Comparison of ENCODE assay signal across 2 cellular contexts in genomic region chr9:127368852-127369402, GRCh38.
TF ChIP-seq lines count a peak whose summit lies in the region.

No MANE protein-coding gene starts in this region.

TF ChIP-seq in A549, 52 proteins besides CTCF, POLR2A, EP300 and RAD21:
- TF ChIP-seq HOXB13 (CRISPR knock-in tag; IDR thresholded peaks at IDR 0.05; ENCODE audit: low read depth) (no peak), CHD4 (IDR thresholded peaks at IDR 0.05; ENCODE audit: borderline replicate concordance) (no peak), MAFK (IDR thresholded peaks at IDR 0.05; ENCODE audit: partially characterized antibody) (peak; percentile 93)

TF ChIP-seq in H1, 55 proteins besides CTCF, POLR2A, EP300 and RAD21:
- TF ChIP-seq MAFK (IDR thresholded peaks at IDR 0.05; ENCODE audit: low read depth, low read length) (peak; percentile 77), SP2 (IDR thresholded peaks at IDR 0.05; ENCODE audit: low read length) (no peak)
TF ChIP-seq in H1: peak in this region for 1.
